8 cellular contexts compared by ENCODE assay signal in genomic region chr17:76726766-76727718, GRCh38. TPM values are rescaled to one million over a fixed set of nuclear protein-coding genes. Genes with fewer than 3 reads are reported as not detected.
DNase-seq lines count a peak whose midpoint lies in the region; ATAC-seq and TF ChIP-seq lines count a peak whose summit lies in the region.

Gene METTL23, plus strand, starts transcription at chr17:76726839. Its CDS starts 2,872 bp downstream, at chr17:76729711.

- peak within 1 kb of the TSS; percentile 96 for H3K4me3 ChIP-seq in rectal smooth muscle tissue (ENCODE audit: low read length)

- H3K4me1 ChIP-seq in rectal smooth muscle tissue (ENCODE audit: control insufficient read depth, insufficient read depth, low read length): peaks cover 29% of the 10 kb centered on the region

- peaks cover 68% of the 10 kb centered on the region for H3K36me3 Mint-ChIP-seq in activated naive CD8-positive, alpha-beta T cell treated with anti-CD3 and anti-CD28 coated beads, Interleukin-2, amount 50 U/mL, for 24 hours (ENCODE audit: low read depth)

- H3K4me1 Mint-ChIP-seq in activated naive CD8-positive, alpha-beta T cell treated with anti-CD3 and anti-CD28 coated beads, Interleukin-2, amount 50 U/mL, for 24 hours: peaks cover 65% of the 10 kb centered on the region

- peak within 1 kb of the TSS; percentile 93 for H3K9ac ChIP-seq in rectal smooth muscle tissue (ENCODE audit: low read length)

- intact Hi-C loops in left cardiac atrium (cut with DNase I): no loop called here

- H3K27me3 Mint-ChIP-seq in activated naive CD8-positive, alpha-beta T cell treated with anti-CD3 and anti-CD28 coated beads, Interleukin-2, amount 50 U/mL, for 24 hours: no peaks in the 10 kb centered on the region

- H3K27me3 ChIP-seq in rectal smooth muscle tissue (ENCODE audit: control insufficient read depth, insufficient read depth, low read length): no peaks in the 10 kb centered on the region

- no peaks in the 10 kb centered on the region for H3K9me3 Mint-ChIP-seq in activated naive CD8-positive, alpha-beta T cell treated with anti-CD3 and anti-CD28 coated beads, Interleukin-2, amount 50 U/mL, for 24 hours

- H3K4me3 Mint-ChIP-seq in activated naive CD8-positive, alpha-beta T cell treated with anti-CD3 and anti-CD28 coated beads, Interleukin-2, amount 50 U/mL, for 24 hours: peak within 1 kb of the TSS; percentile 96

- DNase-seq in EH (ENCODE audit: low read depth) (peak; percentile 79), HuH-7.5 (ENCODE audit: low spot score) (peak; percentile 60), left cardiac atrium (peak; percentile 89), NCI-H2107 (lab: John Stamatoyannopoulos, UW) (no peak)
- DNase-seq in activated naive CD8-positive, alpha-beta T cell treated with anti-CD3 and anti-CD28 coated beads, Interleukin-2, amount 50 U/mL, for 24 hours: peak; percentile 86

- peaks cover 11% of the 10 kb centered on the region for H3K36me3 ChIP-seq in rectal smooth muscle tissue (ENCODE audit: control insufficient read depth, insufficient read depth, low read length)

- peak within 1 kb of the TSS; percentile 99 for H3K27ac ChIP-seq in rectal smooth muscle tissue (ENCODE audit: low read depth, low read length)

- peak within 1 kb of the TSS; percentile 92 for H3K27ac Mint-ChIP-seq in activated naive CD8-positive, alpha-beta T cell treated with anti-CD3 and anti-CD28 coated beads, Interleukin-2, amount 50 U/mL, for 24 hours

- ATAC-seq in GM21526 (IDR thresholded peaks at IDR 0.05; ENCODE audit: low FRiP score, unreplicated experiment) (peak; percentile 40), SK-N-SH treated with all-trans-retinoic acid at 6 μM for 48 hours (peak; percentile 62), left cardiac atrium (peak; percentile 58 to 68)
- peak; percentile 47 for ATAC-seq in activated naive CD8-positive, alpha-beta T cell treated with anti-CD3 and anti-CD28 coated beads, Interleukin-2, amount 50 U/mL, for 24 hours

TF ChIP-seq in SK-N-SH treated with all-trans-retinoic acid at 6 μM for 48 hours, 23 proteins besides CTCF, POLR2A, EP300 and RAD21:
- TF ChIP-seq OSR1 (CRISPR knock-in tag; IDR thresholded peaks at IDR 0.05) (no peak), ESRRG (CRISPR knock-in tag; IDR thresholded peaks at IDR 0.05) (no peak), ZFP3 (CRISPR knock-in tag; IDR thresholded peaks at IDR 0.05) (no peak; the same call in 1 of the 2 replicates), POU6F1 (CRISPR knock-in tag; IDR thresholded peaks at IDR 0.05; ENCODE audit: borderline replicate concordance, low read depth) (peak; percentile 67; the same call in 1 of the 2 replicates), CREB5 (CRISPR knock-in tag; IDR thresholded peaks at IDR 0.05; ENCODE audit: low read depth) (no peak), PPARA (CRISPR knock-in tag; IDR thresholded peaks at IDR 0.05; ENCODE audit: borderline replicate concordance) (no peak), ZNF70 (CRISPR knock-in tag; IDR thresholded peaks at IDR 0.05) (peak; percentile 37; the same call in 1 of the 2 replicates), ISL1 (CRISPR knock-in tag; IDR thresholded peaks at IDR 0.05) (no peak), SNAI2 (CRISPR knock-in tag; IDR thresholded peaks at IDR 0.05) (no peak), TCF4 (CRISPR knock-in tag; IDR thresholded peaks at IDR 0.05; ENCODE audit: borderline replicate concordance) (no peak), ZNF565 (CRISPR knock-in tag; conservative IDR thresholded peaks at IDR 0.05; ENCODE audit: low read depth) (no peak), ZFP30 (CRISPR knock-in tag; IDR thresholded peaks at IDR 0.05) (no peak; the same call in 1 of the 2 replicates), ZNF8 (CRISPR knock-in tag; IDR thresholded peaks at IDR 0.05) (0 out of 2 replicates have a peak, but pooled peaks have one; percentile 18)

RNA-seq across cellular contexts. Expression of gene METTL23, which starts in this region (rescaled TPM):
- 10 to 100 TPM; 22.0 to 25.7 TPM for total RNA-seq in left cardiac atrium
